15 cellular contexts compared by ENCODE assay signal in the genomic region with DNA sequence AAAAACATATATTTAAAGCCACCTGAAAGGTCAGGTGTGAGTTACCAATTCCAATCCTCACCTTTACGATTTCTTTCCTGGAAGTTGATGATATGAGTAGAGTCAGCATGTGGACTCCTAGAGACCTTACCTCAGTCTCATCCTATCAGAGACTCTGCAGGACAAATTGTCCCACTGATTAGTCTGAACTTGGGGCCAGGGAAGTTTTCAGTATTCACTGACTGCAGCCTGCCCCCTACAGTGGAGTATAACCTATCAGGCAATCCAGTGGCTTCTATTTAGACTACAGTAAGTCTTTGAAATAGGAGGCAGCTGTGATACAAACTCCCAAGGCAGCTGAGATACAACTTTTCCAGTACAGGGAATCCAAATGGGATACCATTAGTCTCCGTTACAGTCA.
DNase-seq lines count a peak whose midpoint lies in the region; TF ChIP-seq lines count a peak whose summit lies in the region.
"Had no signal": no experiment of that assay in that cellular context is flagged by ENCODE, and none has a peak within 500 bp of the region (broad histone marks: within the 10 kb centered on the region; RNA-seq: fewer than 3 reads in every experiment).

No MANE protein-coding gene starts in this region.

- H3K23ac ChIP-seq in mesendoderm (ENCODE audit: low read length): no peak overlapping the region

- peak overlapping the region; percentile 62 for H3K4me2 ChIP-seq in KMS-11
- H3K4me2 ChIP-seq in mesendoderm (ENCODE audit: low read length): no peak overlapping the region

- H3K4me1 ChIP-seq in KMS-11 (ENCODE audit: low read depth, poor library complexity, severe bottlenecking) (peaks cover 27% of the 10 kb centered on the region), endodermal cell (ENCODE audit: control insufficient read depth, insufficient read depth, low read length) (no peaks in the 10 kb centered on the region), mesendoderm (ENCODE audit: control insufficient read depth, low read depth, low read length) (no peaks in the 10 kb centered on the region)
- H3K4me1 ChIP-seq: BE2C, Caco-2 had no signal

- no peak overlapping the region for H2AK5ac ChIP-seq in mesendoderm (ENCODE audit: low read length)

- H3K4ac ChIP-seq in mesendoderm (ENCODE audit: low read depth, low read length): no peak overlapping the region

- peak overlapping the region; percentile 66; the same call in 1 of the 2 replicates for H2AFZ ChIP-seq in KMS-11 (ENCODE audit: low read depth)
- H2AFZ ChIP-seq: GM23248 had no signal

- H4K20me1 ChIP-seq in KMS-11 (ENCODE audit: insufficient read depth): no peaks in the 10 kb centered on the region

- 88 to 96% methylated on average over 1 to 2 of the region's 2 CpGs for WGBS in endodermal cell (ENCODE audit: insufficient coverage in 1 of 2, insufficient read length in 1 of 2), 2 experiments
- WGBS in mesendoderm (ENCODE audit: extremely low coverage, insufficient coverage, low lambda C conversion rate): no CpG with 5 or more reads among the region's 2 CpGs

- H3K4me1 Mint-ChIP-seq in endodermal cell: no peaks in the 10 kb centered on the region

- no peak overlapping the region for H3K4me3 Mint-ChIP-seq in endodermal cell
- H3K4me3 Mint-ChIP-seq: CD4-positive, alpha-beta T cell; HFFc6 had no signal

- H3K79me2 ChIP-seq in KMS-11 (ENCODE audit: insufficient read depth, low read depth): no peaks in the 10 kb centered on the region
- H3K79me2 ChIP-seq in mesendoderm (ENCODE audit: control insufficient read depth, insufficient read depth, low read length): no peaks in the 10 kb centered on the region

- no peak overlapping the region for H3K9ac ChIP-seq in KMS-11
- H3K9ac ChIP-seq in endodermal cell (ENCODE audit: extremely low read depth, low read length, poor library complexity, severe bottlenecking): no peak overlapping the region
- no peak overlapping the region for H3K9ac ChIP-seq in mesendoderm (ENCODE audit: low read length)
- H3K9ac ChIP-seq: GM23248 had no signal

- no peak for TF ChIP-seq CTCF in KMS-11 (conservative IDR thresholded peaks at IDR 0.05; ENCODE audit: low read depth, low read length)
- peak; percentile 24 for TF ChIP-seq CTCF in endodermal cell (conservative IDR thresholded peaks at IDR 0.05)

- H3K27me3 ChIP-seq in KMS-11 (ENCODE audit: insufficient read depth, low read depth) (no peaks in the 10 kb centered on the region), endodermal cell (ENCODE audit: control insufficient read depth, insufficient read depth, low read length, poor library complexity, severe bottlenecking) (no peaks in the 10 kb centered on the region), mesendoderm (ENCODE audit: insufficient read depth, low read length, poor library complexity) (no peaks in the 10 kb centered on the region)
- H3K27me3 ChIP-seq: BE2C had no signal

- H3K36me3 ChIP-seq in KMS-11 (ENCODE audit: insufficient read depth): no peaks in the 10 kb centered on the region
- no peaks in the 10 kb centered on the region for H3K36me3 ChIP-seq in endodermal cell (ENCODE audit: control insufficient read depth, insufficient read depth, low read length)
- H3K36me3 ChIP-seq in mesendoderm (ENCODE audit: control insufficient read depth, insufficient read depth, low read length): no peaks in the 10 kb centered on the region
- H3K36me3 ChIP-seq: BE2C had no signal

- H3K36me3 Mint-ChIP-seq in endodermal cell (ENCODE audit: low read depth): no peaks in the 10 kb centered on the region

- H3K18ac ChIP-seq in mesendoderm (ENCODE audit: low read length): no peak overlapping the region

- no peak overlapping the region for H3K27ac Mint-ChIP-seq in endodermal cell
- H3K27ac Mint-ChIP-seq: CD4-positive, alpha-beta T cell; HFFc6 had no signal

- in situ Hi-C loops in SK-MEL-5 (cut with HindIII; ENCODE audit: low pct_unique_long_range_greater_than_20kb, low sequenced_read_pairs): no loop called here

- H3K79me1 ChIP-seq in mesendoderm (ENCODE audit: low read length): no peaks in the 10 kb centered on the region

- DNase-seq in SK-MEL-5 (ENCODE audit: low read depth, low spot score) (peak; percentile 10), endodermal cell (peak; percentile 39), mesendoderm (peak; percentile 27), AG08395 (ENCODE audit: low spot score) (no peak), NCI-H748 (lab: John Stamatoyannopoulos, UW; ENCODE audit: unreplicated experiment) (no peak), NCI-H2107 (lab: John Stamatoyannopoulos, UW) (no peak)
- DNase-seq: BE2C; C1 segment of cervical spinal cord; Caco-2; CD4-positive, alpha-beta T cell; GM23248; H7; HFFc6; IMR-90 had no signal

- H3K56ac ChIP-seq in mesendoderm (ENCODE audit: low read length): no peak overlapping the region

- peak overlapping the region; percentile 70; the same call in 1 of the 2 replicates for H3K27ac ChIP-seq in KMS-11
- H3K27ac ChIP-seq in endodermal cell (ENCODE audit: low read depth, low read length): no peak overlapping the region
- H3K27ac ChIP-seq in mesendoderm (ENCODE audit: low read depth, low read length): no peak overlapping the region
- H3K27ac ChIP-seq: GM23248 had no signal

- H2BK120ac ChIP-seq in mesendoderm (ENCODE audit: low read depth, low read length): no peak overlapping the region

- no peak overlapping the region for H4K5ac ChIP-seq in mesendoderm (ENCODE audit: low read length)

- H3K9me3 Mint-ChIP-seq in endodermal cell: no peaks in the 10 kb centered on the region

- H4K8ac ChIP-seq in mesendoderm (ENCODE audit: low read depth, low read length): no peak overlapping the region

- no peaks in the 10 kb centered on the region for H3K27me3 Mint-ChIP-seq in endodermal cell (ENCODE audit: insufficient read depth)
- H3K27me3 Mint-ChIP-seq: CD4-positive, alpha-beta T cell had no signal

- H2BK15ac ChIP-seq in mesendoderm (replicated peaks; ENCODE audit: low read depth): no peak overlapping the region

- H3K9me3 ChIP-seq in endodermal cell (ENCODE audit: control insufficient read depth, low read length): no peaks in the 10 kb centered on the region
- H3K9me3 ChIP-seq: BE2C, Caco-2 had no signal

- no peak overlapping the region for H2BK5ac ChIP-seq in mesendoderm (ENCODE audit: low read length)

- H3K4me3 ChIP-seq in KMS-11 (IDR thresholded peaks at IDR 0.05; ENCODE audit: insufficient read depth, low read depth, low read length) (no peak overlapping the region), endodermal cell (ENCODE audit: low read length) (no peak overlapping the region), mesendoderm (ENCODE audit: low read length) (no peak overlapping the region)
- H3K4me3 ChIP-seq: GM23248 had no signal

Comparison
In these comparisons a context has a peak if more than half of its experiments do, and no peak if none do; other contexts are left out.
1. DNase-seq: peak in SK-MEL-5 (single experiment), endodermal cell (single experiment) and mesendoderm (single experiment); none in AG08395 (single experiment), NCI-H748 (single experiment) and NCI-H2107 (single experiment).